8 cellular contexts compared by ENCODE assay signal in the genomic region with DNA sequence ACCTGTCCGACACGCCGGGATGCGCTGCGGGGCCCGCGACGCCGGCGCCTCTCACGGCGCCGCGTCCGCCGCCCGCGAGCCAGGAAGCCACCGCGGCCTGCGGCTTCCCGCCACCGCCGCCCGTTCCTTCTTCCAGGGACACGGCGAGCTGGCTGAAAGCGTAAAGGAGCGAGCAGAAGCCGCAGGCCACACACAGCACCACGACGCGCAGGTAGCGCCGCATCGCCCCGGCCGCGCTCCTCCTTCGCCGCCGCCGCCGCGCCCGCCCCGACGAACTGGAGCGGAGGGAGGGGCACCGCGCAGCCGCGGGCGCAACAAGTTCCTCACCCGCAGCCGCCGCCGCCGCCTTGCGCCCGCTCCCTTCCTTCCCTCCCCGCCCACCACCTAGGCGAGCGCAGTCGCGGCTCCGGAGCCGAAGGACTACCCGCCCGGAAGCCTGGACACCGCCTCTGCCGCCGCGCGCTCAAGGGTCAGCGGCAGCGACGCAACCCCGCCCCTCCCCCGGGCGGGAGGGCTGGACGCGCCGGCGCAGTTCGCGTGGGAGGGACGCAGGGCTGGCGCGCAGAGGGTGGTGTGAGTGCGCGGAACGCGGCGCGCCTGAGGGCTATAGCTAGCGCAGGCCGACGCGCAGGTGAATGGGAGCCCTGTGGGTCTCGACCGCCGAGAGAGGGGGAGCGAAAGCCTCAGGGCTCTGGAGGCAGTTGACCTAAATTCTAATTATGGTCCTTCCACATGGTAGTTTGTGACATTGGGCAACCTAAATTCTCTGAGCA. TPM values are rescaled to one million over a fixed set of nuclear protein-coding genes. Genes with fewer than 3 reads are reported as not detected.
A peak's percentile ranks its signal among the peaks of the same experiment; 100 is the strongest.
DNase-seq lines count a peak whose midpoint lies in the region; ATAC-seq, FAIRE-seq and TF ChIP-seq lines count a peak whose summit lies in the region.

GXYLT1 (minus strand) TSS at position 451 of the 773 bp plus-strand sequence; CDS start at position 223, 228 bp downstream.

- peaks cover 35% of the 10 kb centered on the region for H3K4me1 Mint-ChIP-seq in T-helper 17 cell

- peak within 1 kb of the TSS; percentile 87 to 88 for H3K27ac ChIP-seq in right atrium auricular region

- H3K27me3 Mint-ChIP-seq in T-helper 17 cell, result no peaks in the 10 kb centered on the region

- H3K36me3 ChIP-seq in right atrium auricular region, result no peaks in the 10 kb centered on the region

- no peaks in the 10 kb centered on the region for H3K27me3 ChIP-seq in right atrium auricular region

- DNase-seq in NCI-H146 treated with DMSO at 0.1 percent for 48 hours (lab: John Stamatoyannopoulos, UW; ENCODE audit: unreplicated experiment) (peak; percentile 93), T-helper 17 cell (peak; percentile 60 to 69 (median 69)), anterior cingulate cortex (lab: John Stamatoyannopoulos, UW) (peak; percentile 42 to 93 (median 82)), right atrium auricular region (ENCODE audit: low spot score) (peak; percentile 86), pulmonary artery endothelial cell (ENCODE audit: low read depth, low spot score) (peak; percentile 75), urothelium cell line (ENCODE audit: low spot score) (peak; percentile 97)

- no peaks in the 10 kb centered on the region for H3K36me3 Mint-ChIP-seq in T-helper 17 cell (ENCODE audit: low read depth)

- peak within 1 kb of the TSS; percentile 90 for H3K27ac Mint-ChIP-seq in T-helper 17 cell

- H3K4me3 Mint-ChIP-seq in T-helper 17 cell, result peak within 1 kb of the TSS; percentile 98

- TF ChIP-seq CTCF in right atrium auricular region (IDR thresholded peaks at IDR 0.05), result peak in 1 of 2 donors; percentile 25

- H3K4me3 ChIP-seq in right atrium auricular region, result peak within 1 kb of the TSS; percentile 72 to 90

- FAIRE-seq in urothelium cell line (lab: Jason Lieb, UNC), result peak; percentile 99

- ATAC-seq in HG02870 (IDR thresholded peaks at IDR 0.05; ENCODE audit: unreplicated experiment) (peak; percentile 89), T-helper 17 cell (peak; percentile 91)

- H3K4me1 ChIP-seq in right atrium auricular region, result peaks cover 0 to 16% of the 10 kb centered on the region in 2 donors

- H3K9me3 ChIP-seq in T-helper 17 cell (ENCODE audit: control insufficient read depth, low read length, poor library complexity, severe bottlenecking), result no peaks in the 10 kb centered on the region
- H3K9me3 ChIP-seq in right atrium auricular region, result no peaks in the 10 kb centered on the region

- peak; percentile 69 for TF ChIP-seq POLR2A in GM15510 (IDR thresholded peaks at IDR 0.05; ENCODE audit: borderline replicate concordance, extremely low read depth, insufficient read length)

RNA-seq across cellular contexts. Expression of gene GXYLT1, which starts in this region (rescaled TPM):
- total RNA-seq in T-helper 17 cell (1 to 10 TPM; 5.8 to 7.7 TPM), right atrium auricular region (1 to 10 TPM; 5.9 TPM), pulmonary artery endothelial cell (21.0 and 31.0 TPM in 2 replicates)

Comparison
In these comparisons a context has a peak if more than half of its experiments do, and no peak if none do; other contexts are left out.
1. Peak in every context shown above with its lines: DNase-seq, ATAC-seq, H3K4me3 ChIP-seq and H3K27ac ChIP-seq.